8 cellular contexts compared by ENCODE assay signal in genomic region chr3:142027713-142028112, GRCh38.
A peak's percentile ranks its signal among the peaks of the same experiment; 100 is the strongest.
DNase-seq lines count a peak whose midpoint lies in the region; ATAC-seq, FAIRE-seq and TF ChIP-seq lines count a peak whose summit lies in the region.

No MANE protein-coding gene starts in this region.

- peak overlapping the region; percentile 49 for H3K4me2 ChIP-seq in KMS-11

- H3K36me3 ChIP-seq in KMS-11 (ENCODE audit: insufficient read depth) (no peaks in the 10 kb centered on the region), pancreas (no peaks in the 10 kb centered on the region)

- intact Hi-C loops in pancreas (cut with DNase I): no loop called here

- 0 out of 2 replicates have a peak, but pooled peaks cover 6% of the 10 kb centered on the region for H3K9me3 Mint-ChIP-seq in WTC11

- H3K4me3 ChIP-seq in KMS-11 (IDR thresholded peaks at IDR 0.05; ENCODE audit: insufficient read depth, low read depth, low read length) (peak overlapping the region; percentile 85), fibroblast of villous mesenchyme (ENCODE audit: low read depth, low read length) (peak overlapping the region; percentile 57), pancreas (peak overlapping the region; percentile 6 to 46 (median 26))

- H3K27me3 ChIP-seq in KMS-11 (ENCODE audit: insufficient read depth, low read depth) (no peaks in the 10 kb centered on the region), pancreas (no peaks in the 10 kb centered on the region)

- H3K27me3 Mint-ChIP-seq in WTC11 (ENCODE audit: low read depth): no peaks in the 10 kb centered on the region

- WGBS in pancreas, 2 donors: 0% methylated on average over 2 of the region's 2 CpGs

- H3K27ac Mint-ChIP-seq in WTC11: peak overlapping the region; percentile 86

- H2AFZ ChIP-seq in KMS-11 (ENCODE audit: low read depth): no peak overlapping the region

- H4K20me1 ChIP-seq in KMS-11 (ENCODE audit: insufficient read depth): no peaks in the 10 kb centered on the region

- peak overlapping the region; percentile 91 for H3K4me3 Mint-ChIP-seq in WTC11

- no peaks in the 10 kb centered on the region for H3K9me3 ChIP-seq in pancreas

- H3K79me2 ChIP-seq in KMS-11 (ENCODE audit: insufficient read depth, low read depth): peaks cover 19% of the 10 kb centered on the region; the same call in 1 of the 2 replicates

- FAIRE-seq in pancreas (lab: Jason Lieb, UNC): peak; percentile 34

- peak; percentile 84 for DNase-seq in DMS53 (lab: John Stamatoyannopoulos, UW)
- no peak for DNase-seq in WTC11 (ENCODE audit: low spot score)
- DNase-seq in fibroblast of villous mesenchyme (ENCODE audit: low read depth): no peak
- DNase-seq in pancreas: peak in 1 of 6 donors; percentile 24

- ATAC-seq in GM19463 (IDR thresholded peaks at IDR 0.05; ENCODE audit: unreplicated experiment): peak; percentile 81
- ATAC-seq in WTC11: peak; percentile 64
- peak; percentile 76 to 91 (median 86) for ATAC-seq in pancreas
- no peak for ATAC-seq in HG03469 (IDR thresholded peaks at IDR 0.05; ENCODE audit: unreplicated experiment)
- no peak for ATAC-seq in HG03025 (IDR thresholded peaks at IDR 0.05; ENCODE audit: low FRiP score, unreplicated experiment)

- POLR2A ChIA-PET in WTC11 (lab: Charles Lee): no interaction called here

- CTCF ChIA-PET in WTC11 (lab: Charles Lee): interaction anchor here (0.7 kb wide), 1 partner anchor 796 kb away, joined by 3 read pairs; the partner anchor contains the start of gene PXYLP1

- no peak for TF ChIP-seq CTCF in KMS-11 (conservative IDR thresholded peaks at IDR 0.05; ENCODE audit: low read depth, low read length)
- TF ChIP-seq CTCF in WTC11 (IDR thresholded peaks at IDR 0.05): no peak
- no peak for TF ChIP-seq CTCF in fibroblast of villous mesenchyme (IDR thresholded peaks at IDR 0.05; ENCODE audit: insufficient read depth, low read depth, low read length)
- TF ChIP-seq CTCF in pancreas (IDR thresholded peaks at IDR 0.05): no peak

- H3K4me1 Mint-ChIP-seq in WTC11: peaks cover 21% of the 10 kb centered on the region

- peaks cover 7% of the 10 kb centered on the region for H3K36me3 Mint-ChIP-seq in WTC11

- peak overlapping the region; percentile 5; the same call in 1 of the 2 replicates for H3K9ac ChIP-seq in KMS-11

- no peak overlapping the region for H3K27ac ChIP-seq in KMS-11
- peak overlapping the region in 2 of 4 donors; percentile 8 to 33 for H3K27ac ChIP-seq in pancreas

- H3K4me1 ChIP-seq in KMS-11 (ENCODE audit: low read depth, poor library complexity, severe bottlenecking) (peaks cover 20% of the 10 kb centered on the region), pancreas (peaks cover 0 to 13% (median 0%) of the 10 kb centered on the region in 3 donors)

TF ChIP-seq in WTC11, 78 proteins besides CTCF, POLR2A, EP300 and RAD21:
- TF ChIP-seq ZNF281 (CRISPR knock-in tag; IDR thresholded peaks at IDR 0.05) (no peak), ATF6 (CRISPR knock-in tag; IDR thresholded peaks at IDR 0.05) (no peak), FOXJ3 (CRISPR knock-in tag; IDR thresholded peaks at IDR 0.05; ENCODE audit: borderline replicate concordance) (no peak)

Comparison
In these comparisons a context has a peak if more than half of its experiments do, and no peak if none do; other contexts are left out.
1. ATAC-seq: peak in GM19463 (single experiment), WTC11 (single experiment) and pancreas (4 of 4); none in HG03469 (single experiment) and HG03025 (single experiment).
2. H3K4me3 ChIP-seq: peak in every context shown above with its lines; median percentile 85 in KMS-11; 57 in fibroblast of villous mesenchyme; 26 in pancreas.